6 cellular contexts compared by ENCODE assay signal in genomic region chr10:97633921-97634320, GRCh38. TPM values are rescaled to one million over a fixed set of nuclear protein-coding genes. Genes with fewer than 3 reads are reported as not detected.
DNase-seq lines count a peak whose midpoint lies in the region; ATAC-seq, FAIRE-seq and TF ChIP-seq lines count a peak whose summit lies in the region.

No MANE protein-coding gene starts in this region.

- no peaks in the 10 kb centered on the region for H4K20me1 ChIP-seq in astrocyte (ENCODE audit: insufficient read depth, low read length)

- TF ChIP-seq CTCF in astrocyte (IDR thresholded peaks at IDR 0.05; ENCODE audit: insufficient read depth, low read depth, low read length) (no peak), natural killer cell (IDR thresholded peaks at IDR 0.05) (no peak)

- no peaks in the 10 kb centered on the region for H3K36me3 Mint-ChIP-seq in astrocyte (ENCODE audit: low read depth, unreplicated experiment)
- no peaks in the 10 kb centered on the region for H3K36me3 Mint-ChIP-seq in natural killer cell

- H2AFZ ChIP-seq in astrocyte (ENCODE audit: low read depth, low read length): peak overlapping the region; percentile 95

- no peaks in the 10 kb centered on the region for H3K79me2 ChIP-seq in astrocyte (ENCODE audit: insufficient read depth, low read length)

- H3K9me3 Mint-ChIP-seq in astrocyte (ENCODE audit: unreplicated experiment) (no peaks in the 10 kb centered on the region), natural killer cell (no peaks in the 10 kb centered on the region)

- H3K4me3 Mint-ChIP-seq in astrocyte (ENCODE audit: unreplicated experiment) (peak overlapping the region; percentile 100), natural killer cell (peak overlapping the region; percentile 99)

- H3K27me3 ChIP-seq in astrocyte (ENCODE audit: insufficient read depth, low read length): no peaks in the 10 kb centered on the region

- H3K27ac ChIP-seq in astrocyte (ENCODE audit: low read depth, low read length): no peak overlapping the region

- peak overlapping the region; percentile 74 for H3K4me3 ChIP-seq in astrocyte (ENCODE audit: insufficient read depth, low read depth, low read length)

- intact Hi-C loops in natural killer cell (cut with micrococcal nuclease): loop anchor here (1.0 kb wide), 1 partner anchor 15 kb away; no protein-coding TSS in a partner anchor

- H3K9me3 ChIP-seq in astrocyte (ENCODE audit: insufficient read depth, low read depth, low read length): no peaks in the 10 kb centered on the region

- H3K4me2 ChIP-seq in astrocyte (ENCODE audit: low read length): peak overlapping the region; percentile 90

- no peaks in the 10 kb centered on the region for H3K4me1 Mint-ChIP-seq in astrocyte (ENCODE audit: low read depth, unreplicated experiment)
- peaks cover 14% of the 10 kb centered on the region in 2 donors for H3K4me1 Mint-ChIP-seq in natural killer cell

- ATAC-seq in natural killer cell (no peak), GM21825 (IDR thresholded peaks at IDR 0.05; ENCODE audit: unreplicated experiment) (no peak)

- no peaks in the 10 kb centered on the region for H3K27me3 Mint-ChIP-seq in astrocyte (ENCODE audit: low read depth, unreplicated experiment)
- H3K27me3 Mint-ChIP-seq in natural killer cell (ENCODE audit: low read depth in 2 of 2): peaks cover 6 to 7% of the 10 kb centered on the region in 2 donors

- no peak for FAIRE-seq in astrocyte (lab: Jason Lieb, UNC)

- H3K4me1 ChIP-seq in astrocyte (ENCODE audit: insufficient read depth, low read length): peaks cover 5% of the 10 kb centered on the region

- H3K9ac ChIP-seq in astrocyte (ENCODE audit: low read length): peak overlapping the region; percentile 75

- peak; percentile 8 for DNase-seq in NCI-H2029 (lab: John Stamatoyannopoulos, UW)
- no peak for DNase-seq in NCI-H2029 treated with DMSO at 0.1 percent for 48 hours (lab: John Stamatoyannopoulos, UW)
- no peak for DNase-seq in astrocyte (ENCODE audit: low read depth)
- no peak for DNase-seq in natural killer cell
- DNase-seq in NCI-H2107 (lab: John Stamatoyannopoulos, UW): no peak

- H3K27ac Mint-ChIP-seq in astrocyte (ENCODE audit: unreplicated experiment) (peak overlapping the region; percentile 95), natural killer cell (peak overlapping the region; percentile 85 to 91)

- H3K36me3 ChIP-seq in astrocyte (ENCODE audit: insufficient read depth, low read length): no peaks in the 10 kb centered on the region

RNA-seq across cellular contexts. Expression of gene MORN4, which starts 0.6 kb away (rescaled TPM):
- total RNA-seq in astrocyte (15.8 and 16.2 TPM in 2 replicates), natural killer cell (1 to 10 TPM in 2 of 3 donors, under 1 TPM in 1; 0.14 to 2.0 (median 1.6) TPM)

RNA-seq across cellular contexts. Expression of gene PI4K2A, which starts 6.5 kb away (rescaled TPM):
- total RNA-seq in astrocyte (32.9 and 37.8 TPM in 2 replicates), natural killer cell (10 to 100 TPM; 41.3 to 66.1 (median 60.0) TPM)

RNA-seq across cellular contexts. Expression of gene C10orf62, which starts 44.4 kb away (rescaled TPM):
- total RNA-seq in astrocyte (not detected in 2 replicates), natural killer cell (under 1 TPM in 1 of 3 donors, not detected in 2; 0.32 TPM)

RNA-seq across cellular contexts. Expression of gene HOGA1, which starts 49.7 kb away (rescaled TPM):
- total RNA-seq in astrocyte (0.23 and 0.31 TPM in 2 replicates), natural killer cell (not detected)

RNA-seq across cellular contexts. Expression of gene AVPI1, which starts 53.1 kb away (rescaled TPM):
- 5.0 and 5.6 TPM in 2 replicates for total RNA-seq in astrocyte
- total RNA-seq in natural killer cell: 1 to 10 TPM; 6.1 to 8.4 (median 6.8) TPM
